In genomic region chr2:43178602-43179542, GRCh38 we compare ENCODE assay signal across 1 cellular context.
TF ChIP-seq lines count a peak whose summit lies in the region.

No MANE protein-coding gene starts in this region.

TF ChIP-seq in HepG2, 621 proteins besides CTCF, POLR2A, EP300 and RAD21 (continued from another document and continues in another):
- TF ChIP-seq ZNF263 (CRISPR knock-in tag; IDR thresholded peaks at IDR 0.05) (peak; percentile 94), KDM5A (IDR thresholded peaks at IDR 0.05; ENCODE audit: borderline replicate concordance, low read length) (no peak), AKAP8 (CRISPR knock-in tag; IDR thresholded peaks at IDR 0.05) (no peak), ARID2 (CRISPR knock-in tag; IDR thresholded peaks at IDR 0.05; ENCODE audit: borderline replicate concordance) (peak; percentile 78), FOXO1 (CRISPR knock-in tag; IDR thresholded peaks at IDR 0.05) (peak; percentile 81), SCMH1 (CRISPR knock-in tag; IDR thresholded peaks at IDR 0.05; ENCODE audit: borderline replicate concordance) (no peak), ZNF562 (CRISPR knock-in tag; IDR thresholded peaks at IDR 0.05; ENCODE audit: borderline replicate concordance) (no peak), ATF1 (CRISPR knock-in tag; IDR thresholded peaks at IDR 0.05) (no peak), NR2C2 (CRISPR knock-in tag; IDR thresholded peaks at IDR 0.05; ENCODE audit: borderline replicate concordance) (peak; percentile 59), NR2F6 (IDR thresholded peaks at IDR 0.05) (peak; percentile 51; the same call in 1 of the 2 replicates), NR2F6 (CRISPR knock-in tag; IDR thresholded peaks at IDR 0.05) (peak; percentile 69), ATM (IDR thresholded peaks at IDR 0.05; ENCODE audit: borderline replicate concordance) (no peak), WIZ (CRISPR knock-in tag; IDR thresholded peaks at IDR 0.05) (no peak), PRDM10 (CRISPR knock-in tag; IDR thresholded peaks at IDR 0.05; ENCODE audit: low read depth) (peak; percentile 50; the same call in 1 of the 2 replicates), SIX1 (CRISPR knock-in tag; IDR thresholded peaks at IDR 0.05; ENCODE audit: borderline replicate concordance) (no peak; the same call in 1 of the 2 replicates), GATA4 (IDR thresholded peaks at IDR 0.05; ENCODE audit: borderline replicate concordance, low read depth) (no peak; the same call in 1 of the 2 replicates), ASH2L (IDR thresholded peaks at IDR 0.05; ENCODE audit: insufficient read length, low read depth, low read length) (peak; percentile 72), ZNF781 (CRISPR knock-in tag; IDR thresholded peaks at IDR 0.05; ENCODE audit: borderline replicate concordance, not compliant biosample characterization) (peak; percentile 15), ZNF772 (CRISPR knock-in tag; IDR thresholded peaks at IDR 0.05) (no peak), ZNF737 (CRISPR knock-in tag; IDR thresholded peaks at IDR 0.05; ENCODE audit: borderline replicate concordance) (no peak), NR2F1 (CRISPR knock-in tag; IDR thresholded peaks at IDR 0.05) (peak in 1 of 2 experiments; percentile 42; a peak in 1 of 4 replicates), BRCA1 (CRISPR knock-in tag; IDR thresholded peaks at IDR 0.05) (no peak), ZNF709 (CRISPR knock-in tag; IDR thresholded peaks at IDR 0.05) (no peak), ZFY (CRISPR knock-in tag; IDR thresholded peaks at IDR 0.05) (peak; percentile 89), ZSCAN22 (CRISPR knock-in tag; IDR thresholded peaks at IDR 0.05) (no peak), ZNF441 (CRISPR knock-in tag; IDR thresholded peaks at IDR 0.05; ENCODE audit: borderline replicate concordance) (peak; percentile 71; the same call in 1 of the 2 replicates), BHLHE40 (IDR thresholded peaks at IDR 0.05; ENCODE audit: low read length) (no peak), CBX5 (CRISPR knock-in tag; IDR thresholded peaks at IDR 0.05; ENCODE audit: borderline replicate concordance) (no peak; the same call in 1 of the 2 replicates), YEATS4 (CRISPR knock-in tag; IDR thresholded peaks at IDR 0.05; ENCODE audit: borderline replicate concordance) (peak; percentile 89), TBL1XR1 (IDR thresholded peaks at IDR 0.05; ENCODE audit: borderline replicate concordance, low read length, partially characterized antibody) (no peak)
- TF ChIP-seq, protein P1, sequence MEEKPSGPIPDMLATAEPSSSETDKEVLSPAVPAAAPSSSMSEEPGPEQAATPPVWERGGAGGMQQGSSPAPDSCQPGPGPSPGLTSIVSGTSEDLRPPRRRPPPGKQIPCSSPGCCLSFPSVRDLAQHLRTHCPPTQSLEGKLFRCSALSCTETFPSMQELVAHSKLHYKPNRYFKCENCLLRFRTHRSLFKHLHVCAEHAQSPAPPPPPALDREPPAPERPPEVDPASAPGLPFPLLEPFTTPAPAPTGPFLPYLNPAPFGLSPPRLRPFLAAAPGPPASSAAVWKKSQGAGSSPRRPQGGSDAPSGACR (CRISPR knock-in tag; IDR thresholded peaks at IDR 0.05) = peak; percentile 78; the same call in 1 of the 2 replicates
- TF ChIP-seq, protein P2, sequence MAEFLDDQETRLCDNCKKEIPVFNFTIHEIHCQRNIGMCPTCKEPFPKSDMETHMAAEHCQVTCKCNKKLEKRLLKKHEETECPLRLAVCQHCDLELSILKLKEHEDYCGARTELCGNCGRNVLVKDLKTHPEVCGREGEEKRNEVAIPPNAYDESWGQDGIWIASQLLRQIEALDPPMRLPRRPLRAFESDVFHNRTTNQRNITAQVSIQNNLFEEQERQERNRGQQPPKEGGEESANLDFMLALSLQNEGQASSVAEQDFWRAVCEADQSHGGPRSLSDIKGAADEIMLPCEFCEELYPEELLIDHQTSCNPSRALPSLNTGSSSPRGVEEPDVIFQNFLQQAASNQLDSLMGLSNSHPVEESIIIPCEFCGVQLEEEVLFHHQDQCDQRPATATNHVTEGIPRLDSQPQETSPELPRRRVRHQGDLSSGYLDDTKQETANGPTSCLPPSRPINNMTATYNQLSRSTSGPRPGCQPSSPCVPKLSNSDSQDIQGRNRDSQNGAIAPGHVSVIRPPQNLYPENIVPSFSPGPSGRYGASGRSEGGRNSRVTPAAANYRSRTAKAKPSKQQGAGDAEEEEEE (CRISPR knock-in tag; IDR thresholded peaks at IDR 0.05; ENCODE audit: borderline replicate concordance) = no peak
- TF ChIP-seq, protein P3, sequence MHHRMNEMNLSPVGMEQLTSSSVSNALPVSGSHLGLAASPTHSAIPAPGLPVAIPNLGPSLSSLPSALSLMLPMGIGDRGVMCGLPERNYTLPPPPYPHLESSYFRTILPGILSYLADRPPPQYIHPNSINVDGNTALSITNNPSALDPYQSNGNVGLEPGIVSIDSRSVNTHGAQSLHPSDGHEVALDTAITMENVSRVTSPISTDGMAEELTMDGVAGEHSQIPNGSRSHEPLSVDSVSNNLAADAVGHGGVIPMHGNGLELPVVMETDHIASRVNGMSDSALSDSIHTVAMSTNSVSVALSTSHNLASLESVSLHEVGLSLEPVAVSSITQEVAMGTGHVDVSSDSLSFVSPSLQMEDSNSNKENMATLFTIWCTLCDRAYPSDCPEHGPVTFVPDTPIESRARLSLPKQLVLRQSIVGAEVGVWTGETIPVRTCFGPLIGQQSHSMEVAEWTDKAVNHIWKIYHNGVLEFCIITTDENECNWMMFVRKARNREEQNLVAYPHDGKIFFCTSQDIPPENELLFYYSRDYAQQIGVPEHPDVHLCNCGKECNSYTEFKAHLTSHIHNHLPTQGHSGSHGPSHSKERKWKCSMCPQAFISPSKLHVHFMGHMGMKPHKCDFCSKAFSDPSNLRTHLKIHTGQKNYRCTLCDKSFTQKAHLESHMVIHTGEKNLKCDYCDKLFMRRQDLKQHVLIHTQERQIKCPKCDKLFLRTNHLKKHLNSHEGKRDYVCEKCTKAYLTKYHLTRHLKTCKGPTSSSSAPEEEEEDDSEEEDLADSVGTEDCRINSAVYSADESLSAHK (CRISPR knock-in tag; IDR thresholded peaks at IDR 0.05; ENCODE audit: borderline replicate concordance) = no peak
- TF ChIP-seq, protein P4, sequence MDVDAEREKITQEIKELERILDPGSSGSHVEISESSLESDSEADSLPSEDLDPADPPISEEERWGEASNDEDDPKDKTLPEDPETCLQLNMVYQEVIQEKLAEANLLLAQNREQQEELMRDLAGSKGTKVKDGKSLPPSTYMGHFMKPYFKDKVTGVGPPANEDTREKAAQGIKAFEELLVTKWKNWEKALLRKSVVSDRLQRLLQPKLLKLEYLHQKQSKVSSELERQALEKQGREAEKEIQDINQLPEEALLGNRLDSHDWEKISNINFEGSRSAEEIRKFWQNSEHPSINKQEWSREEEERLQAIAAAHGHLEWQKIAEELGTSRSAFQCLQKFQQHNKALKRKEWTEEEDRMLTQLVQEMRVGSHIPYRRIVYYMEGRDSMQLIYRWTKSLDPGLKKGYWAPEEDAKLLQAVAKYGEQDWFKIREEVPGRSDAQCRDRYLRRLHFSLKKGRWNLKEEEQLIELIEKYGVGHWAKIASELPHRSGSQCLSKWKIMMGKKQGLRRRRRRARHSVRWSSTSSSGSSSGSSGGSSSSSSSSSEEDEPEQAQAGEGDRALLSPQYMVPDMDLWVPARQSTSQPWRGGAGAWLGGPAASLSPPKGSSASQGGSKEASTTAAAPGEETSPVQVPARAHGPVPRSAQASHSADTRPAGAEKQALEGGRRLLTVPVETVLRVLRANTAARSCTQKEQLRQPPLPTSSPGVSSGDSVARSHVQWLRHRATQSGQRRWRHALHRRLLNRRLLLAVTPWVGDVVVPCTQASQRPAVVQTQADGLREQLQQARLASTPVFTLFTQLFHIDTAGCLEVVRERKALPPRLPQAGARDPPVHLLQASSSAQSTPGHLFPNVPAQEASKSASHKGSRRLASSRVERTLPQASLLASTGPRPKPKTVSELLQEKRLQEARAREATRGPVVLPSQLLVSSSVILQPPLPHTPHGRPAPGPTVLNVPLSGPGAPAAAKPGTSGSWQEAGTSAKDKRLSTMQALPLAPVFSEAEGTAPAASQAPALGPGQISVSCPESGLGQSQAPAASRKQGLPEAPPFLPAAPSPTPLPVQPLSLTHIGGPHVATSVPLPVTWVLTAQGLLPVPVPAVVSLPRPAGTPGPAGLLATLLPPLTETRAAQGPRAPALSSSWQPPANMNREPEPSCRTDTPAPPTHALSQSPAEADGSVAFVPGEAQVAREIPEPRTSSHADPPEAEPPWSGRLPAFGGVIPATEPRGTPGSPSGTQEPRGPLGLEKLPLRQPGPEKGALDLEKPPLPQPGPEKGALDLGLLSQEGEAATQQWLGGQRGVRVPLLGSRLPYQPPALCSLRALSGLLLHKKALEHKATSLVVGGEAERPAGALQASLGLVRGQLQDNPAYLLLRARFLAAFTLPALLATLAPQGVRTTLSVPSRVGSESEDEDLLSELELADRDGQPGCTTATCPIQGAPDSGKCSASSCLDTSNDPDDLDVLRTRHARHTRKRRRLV (CRISPR knock-in tag; IDR thresholded peaks at IDR 0.05) = peak; percentile 87
- TF ChIP-seq, protein P5, sequence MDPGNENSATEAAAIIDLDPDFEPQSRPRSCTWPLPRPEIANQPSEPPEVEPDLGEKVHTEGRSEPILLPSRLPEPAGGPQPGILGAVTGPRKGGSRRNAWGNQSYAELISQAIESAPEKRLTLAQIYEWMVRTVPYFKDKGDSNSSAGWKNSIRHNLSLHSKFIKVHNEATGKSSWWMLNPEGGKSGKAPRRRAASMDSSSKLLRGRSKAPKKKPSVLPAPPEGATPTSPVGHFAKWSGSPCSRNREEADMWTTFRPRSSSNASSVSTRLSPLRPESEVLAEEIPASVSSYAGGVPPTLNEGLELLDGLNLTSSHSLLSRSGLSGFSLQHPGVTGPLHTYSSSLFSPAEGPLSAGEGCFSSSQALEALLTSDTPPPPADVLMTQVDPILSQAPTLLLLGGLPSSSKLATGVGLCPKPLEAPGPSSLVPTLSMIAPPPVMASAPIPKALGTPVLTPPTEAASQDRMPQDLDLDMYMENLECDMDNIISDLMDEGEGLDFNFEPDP (CRISPR knock-in tag; conservative IDR thresholded peaks at IDR 0.05) = no peak
- TF ChIP-seq, protein P6, sequence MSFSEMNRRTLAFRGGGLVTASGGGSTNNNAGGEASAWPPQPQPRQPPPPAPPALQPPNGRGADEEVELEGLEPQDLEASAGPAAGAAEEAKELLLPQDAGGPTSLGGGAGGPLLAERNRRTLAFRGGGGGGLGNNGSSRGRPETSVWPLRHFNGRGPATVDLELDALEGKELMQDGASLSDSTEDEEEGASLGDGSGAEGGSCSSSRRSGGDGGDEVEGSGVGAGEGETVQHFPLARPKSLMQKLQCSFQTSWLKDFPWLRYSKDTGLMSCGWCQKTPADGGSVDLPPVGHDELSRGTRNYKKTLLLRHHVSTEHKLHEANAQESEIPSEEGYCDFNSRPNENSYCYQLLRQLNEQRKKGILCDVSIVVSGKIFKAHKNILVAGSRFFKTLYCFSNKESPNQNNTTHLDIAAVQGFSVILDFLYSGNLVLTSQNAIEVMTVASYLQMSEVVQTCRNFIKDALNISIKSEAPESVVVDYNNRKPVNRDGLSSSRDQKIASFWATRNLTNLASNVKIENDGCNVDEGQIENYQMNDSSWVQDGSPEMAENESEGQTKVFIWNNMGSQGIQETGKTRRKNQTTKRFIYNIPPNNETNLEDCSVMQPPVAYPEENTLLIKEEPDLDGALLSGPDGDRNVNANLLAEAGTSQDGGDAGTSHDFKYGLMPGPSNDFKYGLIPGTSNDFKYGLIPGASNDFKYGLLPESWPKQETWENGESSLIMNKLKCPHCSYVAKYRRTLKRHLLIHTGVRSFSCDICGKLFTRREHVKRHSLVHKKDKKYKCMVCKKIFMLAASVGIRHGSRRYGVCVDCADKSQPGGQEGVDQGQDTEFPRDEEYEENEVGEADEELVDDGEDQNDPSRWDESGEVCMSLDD (CRISPR knock-in tag; IDR thresholded peaks at IDR 0.05; ENCODE audit: borderline replicate concordance) = peak; percentile 92; the same call in 1 of the 2 replicates
- TF ChIP-seq, protein P7, sequence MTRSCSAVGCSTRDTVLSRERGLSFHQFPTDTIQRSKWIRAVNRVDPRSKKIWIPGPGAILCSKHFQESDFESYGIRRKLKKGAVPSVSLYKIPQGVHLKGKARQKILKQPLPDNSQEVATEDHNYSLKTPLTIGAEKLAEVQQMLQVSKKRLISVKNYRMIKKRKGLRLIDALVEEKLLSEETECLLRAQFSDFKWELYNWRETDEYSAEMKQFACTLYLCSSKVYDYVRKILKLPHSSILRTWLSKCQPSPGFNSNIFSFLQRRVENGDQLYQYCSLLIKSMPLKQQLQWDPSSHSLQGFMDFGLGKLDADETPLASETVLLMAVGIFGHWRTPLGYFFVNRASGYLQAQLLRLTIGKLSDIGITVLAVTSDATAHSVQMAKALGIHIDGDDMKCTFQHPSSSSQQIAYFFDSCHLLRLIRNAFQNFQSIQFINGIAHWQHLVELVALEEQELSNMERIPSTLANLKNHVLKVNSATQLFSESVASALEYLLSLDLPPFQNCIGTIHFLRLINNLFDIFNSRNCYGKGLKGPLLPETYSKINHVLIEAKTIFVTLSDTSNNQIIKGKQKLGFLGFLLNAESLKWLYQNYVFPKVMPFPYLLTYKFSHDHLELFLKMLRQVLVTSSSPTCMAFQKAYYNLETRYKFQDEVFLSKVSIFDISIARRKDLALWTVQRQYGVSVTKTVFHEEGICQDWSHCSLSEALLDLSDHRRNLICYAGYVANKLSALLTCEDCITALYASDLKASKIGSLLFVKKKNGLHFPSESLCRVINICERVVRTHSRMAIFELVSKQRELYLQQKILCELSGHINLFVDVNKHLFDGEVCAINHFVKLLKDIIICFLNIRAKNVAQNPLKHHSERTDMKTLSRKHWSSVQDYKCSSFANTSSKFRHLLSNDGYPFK (CRISPR knock-in tag; IDR thresholded peaks at IDR 0.05; ENCODE audit: borderline replicate concordance) = peak; percentile 38; the same call in 1 of the 2 replicates
